8 cellular contexts compared by ENCODE assay signal in genomic region chr19:1847684-1848398, GRCh38. TPM values are rescaled to one million over a fixed set of nuclear protein-coding genes. Genes with fewer than 3 reads are reported as not detected.
DNase-seq lines count a peak whose midpoint lies in the region; ATAC-seq and TF ChIP-seq lines count a peak whose summit lies in the region.

No MANE protein-coding gene starts in this region.

- peaks cover 47% of the 10 kb centered on the region for H3K79me2 ChIP-seq in PC-9 (ENCODE audit: low read depth)

- no peak for TF ChIP-seq CTCF in PC-9 (conservative IDR thresholded peaks at IDR 0.05)
- TF ChIP-seq CTCF in chondrocyte (IDR thresholded peaks at IDR 0.05), result no peak
- no peak for TF ChIP-seq CTCF in lower leg skin (IDR thresholded peaks at IDR 0.05)
- no peak for TF ChIP-seq CTCF in tibial artery (IDR thresholded peaks at IDR 0.05)

- H3K9me3 ChIP-seq in PC-9 (ENCODE audit: insufficient read depth, low read depth), result no peaks in the 10 kb centered on the region
- no peaks in the 10 kb centered on the region for H3K9me3 ChIP-seq in tibial artery

- H3K4me1 ChIP-seq in PC-9 (replicated peaks; ENCODE audit: insufficient read depth) (0 out of 2 replicates have a peak, but pooled peaks cover 11% of the 10 kb centered on the region), tibial artery (peaks cover 0 to 62% (median 48%) of the 10 kb centered on the region in 4 donors)

- H4K20me1 ChIP-seq in PC-9 (ENCODE audit: insufficient read depth), result peaks cover 40% of the 10 kb centered on the region

- TF ChIP-seq POLR2A in lower leg skin (IDR thresholded peaks at IDR 0.05), result no peak

- peaks cover 14% of the 10 kb centered on the region; the same call in 1 of the 2 replicates for H3F3A ChIP-seq in PC-9 (ENCODE audit: insufficient read depth, low read depth)

- CTCF ChIA-PET in PC-9 (lab: Charles Lee), result interaction anchor here (0.5 kb wide), 1 partner anchor 23 kb away, joined by 16 read pairs; no protein-coding TSS in a partner anchor

- no TSS peak for BruUV-seq in PC-9 (replicated peaks; lab: Mats Ljungman, UMichigan)

- H3K9me2 ChIP-seq in PC-9 (ENCODE audit: insufficient read depth), result no peaks in the 10 kb centered on the region

- H3K4me3 Mint-ChIP-seq in chondrocyte (ENCODE audit: unreplicated experiment), result peak overlapping the region; percentile 93

- H3K27me3 ChIP-seq in PC-9 (ENCODE audit: insufficient read depth, low read depth) (no peaks in the 10 kb centered on the region), tibial artery (no peaks in the 10 kb centered on the region)

- 0% methylated on average over 29 to 39 of the region's 72 CpGs for WGBS in lower leg skin, 2 donors

- H2AFZ ChIP-seq in PC-9, result no peak overlapping the region

- DNase-seq in NCI-H748 (lab: John Stamatoyannopoulos, UW; ENCODE audit: unreplicated experiment) (peak; percentile 19), NCI-H748 treated with DMSO at 0.1 percent for 48 hours (lab: John Stamatoyannopoulos, UW) (no peak), PC-9 (peak in 1 of 2 experiments; percentile 25), chondrocyte (ENCODE audit: low spot score) (no peak), lower leg skin (ENCODE audit: low spot score in 2 of 2) (no peak), tibial artery (peak in 1 of 2 donors; percentile 69), NCI-H2029 treated with DMSO at 0.1 percent for 48 hours (lab: John Stamatoyannopoulos, UW) (no peak)

- POLR2A ChIA-PET in PC-9 (lab: Charles Lee; ENCODE audit: unreplicated experiment), result no interaction called here

- peak overlapping the region; percentile 90 for H3K27ac ChIP-seq in PC-9
- H3K27ac ChIP-seq in tibial artery, result peak overlapping the region; percentile 95 to 98

- H3K4me2 ChIP-seq in PC-9, result peak overlapping the region; percentile 96

- H3K4me1 Mint-ChIP-seq in chondrocyte (ENCODE audit: low read depth), result peaks cover 26% of the 10 kb centered on the region

- no peaks in the 10 kb centered on the region for H3K27me3 Mint-ChIP-seq in chondrocyte (ENCODE audit: low read depth)

- ATAC-seq in HG02759 (IDR thresholded peaks at IDR 0.05; ENCODE audit: unreplicated experiment), result peak; percentile 5

- H3K27ac Mint-ChIP-seq in chondrocyte (ENCODE audit: unreplicated experiment), result peak overlapping the region; percentile 98

- H3K36me3 Mint-ChIP-seq in chondrocyte (ENCODE audit: low read depth), result no peaks in the 10 kb centered on the region

- H3K9me3 Mint-ChIP-seq in chondrocyte (ENCODE audit: low read depth), result no peaks in the 10 kb centered on the region

- H3K4me3 ChIP-seq in PC-9 (peak overlapping the region; percentile 73), lower leg skin (ENCODE audit: low read depth, poor library complexity, severe bottlenecking) (peak overlapping the region; percentile 91), tibial artery (peak overlapping the region; percentile 95 to 99)

- H3K36me3 ChIP-seq in PC-9 (ENCODE audit: low read depth), result no peaks in the 10 kb centered on the region
- peaks cover 0 to 4% (median 0%) of the 10 kb centered on the region in 3 donors for H3K36me3 ChIP-seq in tibial artery

- intact Hi-C loops in PC-9 (cut with micrococcal nuclease; ENCODE audit: unreplicated experiment) (no loop called here), lower leg skin (cut with DNase I; ENCODE audit: low total_unique reads) (no loop called here), tibial artery (cut with DNase I; ENCODE audit: low total_unique reads) (no loop called here)

RNA-seq across cellular contexts. Expression of gene REXO1, which starts 0.4 kb away (rescaled TPM):
- 25.6 and 25.8 TPM in 2 replicates for total RNA-seq in PC-9 (2021)
- total RNA-seq in chondrocyte, result 22.2 to 24.9 TPM (median 24.9 TPM) in 3 replicates
- total RNA-seq in lower leg skin, result 10 to 100 TPM; 32.9 to 51.1 (median 41.2) TPM

RNA-seq across cellular contexts. Expression of gene KLF16, which starts 15.5 kb away (rescaled TPM):
- 26.7 and 41.2 TPM in 2 replicates for total RNA-seq in PC-9 (2021)
- total RNA-seq in chondrocyte, result 25.0 to 38.9 TPM (median 38.9 TPM) in 3 replicates
- 10 to 100 TPM in 3 of 4 donors, 1 to 10 TPM in 1; 9.0 to 16.2 (median 13.5) TPM for total RNA-seq in lower leg skin

RNA-seq across cellular contexts. Expression of gene ATP8B3, which starts 35.8 kb away (rescaled TPM):
- total RNA-seq in PC-9 (2021) (8.3 and 9.0 TPM in 2 replicates), chondrocyte (1.9 to 6.0 TPM (median 5.7 TPM) in 3 replicates), lower leg skin (1 to 10 TPM in 1 of 4 donors, under 1 TPM in 3; 0.30 to 1.2 (median 0.66) TPM)

RNA-seq across cellular contexts. Expression of gene ABHD17A, which starts 37.5 kb away (rescaled TPM):
- 33.0 and 35.9 TPM in 2 replicates for total RNA-seq in PC-9 (2021)
- 54.6 to 60.2 TPM (median 54.6 TPM) in 3 replicates for total RNA-seq in chondrocyte
- 100 to 1,000 TPM; 154 to 201 (median 186) TPM for total RNA-seq in lower leg skin

RNA-seq across cellular contexts. Expression of gene ADAT3, which starts 57.4 kb away (rescaled TPM):
- total RNA-seq in PC-9 (2021) (7.8 and 10.1 TPM in 2 replicates), chondrocyte (3.2 to 4.3 TPM (median 3.6 TPM) in 3 replicates), lower leg skin (10 to 100 TPM; 20.1 to 27.3 (median 25.7) TPM)
